Comparison of ENCODE assay signal across 1 cellular context in the genomic region with DNA sequence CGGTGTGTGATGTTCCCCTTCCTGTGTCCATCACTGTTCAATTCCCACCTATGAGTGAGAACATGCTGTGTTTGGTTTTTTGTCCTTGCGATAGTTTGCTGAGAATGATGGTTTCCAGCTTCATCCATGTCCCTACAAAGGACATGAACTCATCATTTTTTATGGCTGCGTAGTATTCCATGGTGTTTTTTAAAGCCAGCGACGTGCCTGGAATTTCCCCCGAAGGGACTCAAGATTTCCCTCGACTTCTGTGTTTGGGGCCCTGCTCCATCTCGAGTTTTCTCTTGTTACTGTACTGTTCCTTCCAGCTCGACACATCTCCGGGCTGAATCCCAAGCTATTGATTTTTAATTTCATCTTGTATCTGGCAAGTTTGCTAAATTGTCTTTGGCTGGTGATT.
A peak's percentile ranks its signal among the peaks of the same experiment; 100 is the strongest.
TF ChIP-seq lines count a peak whose summit lies in the region.

No MANE protein-coding gene starts in this region.

TF ChIP-seq in K562, 482 proteins besides CTCF, POLR2A, EP300 and RAD21:
- TF ChIP-seq ZNF146 (CRISPR knock-in tag; IDR thresholded peaks at IDR 0.05; ENCODE audit: unreplicated experiment) = peak; percentile 66
TF ChIP-seq in K562: peak in this region for 1; not testable (repeated sequence) for 481.
